Comparison of ENCODE assay signal across 15 cellular contexts in genomic region chr7:84237533-84238173, GRCh38. TPM values are rescaled to one million over a fixed set of nuclear protein-coding genes. Genes with fewer than 3 reads are reported as not detected.
A peak's percentile ranks its signal among the peaks of the same experiment; 100 is the strongest.
DNase-seq lines count a peak whose midpoint lies in the region; ATAC-seq and TF ChIP-seq lines count a peak whose summit lies in the region.
"Had no signal": no experiment of that assay in that cellular context is flagged by ENCODE, and none has a peak within 500 bp of the region (broad histone marks: within the 10 kb centered on the region; RNA-seq: fewer than 3 reads in every experiment).

No MANE protein-coding gene starts in this region.

- H3K4me2 ChIP-seq in BLaER1 treated with 17β-estradiol and CSF1 and Interleukin-3, amounts not matched to agents 10 nM and 100 nM = peak overlapping the region in 6 of 11 experiments; percentile 7 to 78 (median 56); a peak in 13 of 22 replicates
- H3K4me2 ChIP-seq: KMS-11 had no signal

- H3K27ac ChIP-seq in BLaER1 treated with 17β-estradiol and CSF1 and Interleukin-3, amounts not matched to agents 10 nM and 100 nM = peak overlapping the region in 5 of 11 experiments; percentile 23 to 80 (median 65); a peak in 9 of 22 replicates
- H3K27ac ChIP-seq in adrenal gland (no peak overlapping the region), ovary (no peak overlapping the region), heart left ventricle (no peak overlapping the region)
- H3K27ac ChIP-seq: KMS-11, lower lobe of right lung had no signal

- H3K4me1 ChIP-seq in BLaER1 treated with 17β-estradiol and CSF1 and Interleukin-3, amounts not matched to agents 10 nM and 100 nM = peaks cover 5 to 44% (median 25%) of the 10 kb centered on the region in 10 experiments; a peak in 19 of 20 replicates
- H3K4me1 ChIP-seq in adipocyte (ENCODE audit: control insufficient read depth, insufficient read depth, low read length) = peaks cover 2% of the 10 kb centered on the region
- no peaks in the 10 kb centered on the region for H3K4me1 ChIP-seq in adrenal gland (replicated peaks in 1 of 2)
- no peaks in the 10 kb centered on the region for H3K4me1 ChIP-seq in ovary (ENCODE audit: insufficient read depth)
- H3K4me1 ChIP-seq in heart left ventricle = peaks cover 0 to 9% (median 0%) of the 10 kb centered on the region in 12 donors
- H3K4me1 ChIP-seq: lower lobe of right lung had no signal

- 0 out of 22 replicates have a peak, but pooled peaks cover 0 to 5% (median 0%) of the 10 kb centered on the region in 11 experiments for H3K36me3 ChIP-seq in BLaER1 treated with 17β-estradiol and CSF1 and Interleukin-3, amounts not matched to agents 10 nM and 100 nM
- H3K36me3 ChIP-seq in adipocyte (ENCODE audit: control insufficient read depth, insufficient read depth, low read length, severe bottlenecking) (no peaks in the 10 kb centered on the region), kidney epithelial cell (ENCODE audit: control insufficient read depth, insufficient read depth, low read length) (no peaks in the 10 kb centered on the region), adrenal gland (replicated peaks in 1 of 2) (no peaks in the 10 kb centered on the region), ovary (no peaks in the 10 kb centered on the region), heart left ventricle (no peaks in the 10 kb centered on the region)
- H3K36me3 ChIP-seq: lower lobe of right lung had no signal

- peaks cover 0 to 33% (median 5%) of the 10 kb centered on the region in 11 experiments; a peak in 10 of 22 replicates for H3K9me3 ChIP-seq in BLaER1 treated with 17β-estradiol and CSF1 and Interleukin-3, amounts not matched to agents 10 nM and 100 nM (replicated peaks in 1 of 11)
- H3K9me3 ChIP-seq in adipocyte (ENCODE audit: control insufficient read depth, low read length) (no peaks in the 10 kb centered on the region), adrenal gland (replicated peaks in 1 of 3) (no peaks in the 10 kb centered on the region), ovary (no peaks in the 10 kb centered on the region), heart left ventricle (peaks cover 0 to 23% (median 0%) of the 10 kb centered on the region in 12 donors)
- H3K9me3 ChIP-seq: lower lobe of right lung had no signal

- peak overlapping the region in 2 of 11 experiments; percentile 17 to 55; a peak in 3 of 22 replicates for H3K9ac ChIP-seq in BLaER1 treated with 17β-estradiol and CSF1 and Interleukin-3, amounts not matched to agents 10 nM and 100 nM
- no peak overlapping the region for H3K9ac ChIP-seq in adipocyte (ENCODE audit: low read length)
- H3K9ac ChIP-seq: KMS-11 had no signal

- peak; percentile 72 for DNase-seq in adipocyte (ENCODE audit: low read depth)
- DNase-seq in kidney epithelial cell (ENCODE audit: low read depth) = peak; percentile 65
- no peak for DNase-seq in lower leg skin (ENCODE audit: low spot score in 2 of 2)
- DNase-seq in adrenal gland = no peak
- DNase-seq in ovary = no peak
- no peak for DNase-seq in heart left ventricle
- DNase-seq: DND-41; lower lobe of right lung; NCI-H524 treated with DMSO at 0.1 percent for 48 hours; small intestine; stimulated activated naive B cell treated with anti-CD40 and anti-IgM and Interleukin-4, amounts not matched to agents 10 μg/mL and 1 μg/mL and 100 μg/mL, for 72 hours; T-helper 9 cell had no signal

- WGBS in lower leg skin, 2 donors = 65 to 74% methylated on average over 1 of the region's 1 CpG
- WGBS in adrenal gland, 4 donors = 40 to 72% (median 55%) methylated on average over 1 of the region's 1 CpG
- 88 to 94% (median 91%) methylated on average over 1 of the region's 1 CpG for WGBS in ovary, 3 donors
- 86 to 92% (median 88%) methylated on average over 1 of the region's 1 CpG for WGBS in heart left ventricle, 4 donors

- no peak for TF ChIP-seq CTCF in kidney epithelial cell (IDR thresholded peaks at IDR 0.05; ENCODE audit: insufficient read depth, low read length, poor library complexity, severe bottlenecking)
- no peak for TF ChIP-seq CTCF in lower leg skin (IDR thresholded peaks at IDR 0.05)
- TF ChIP-seq CTCF in adrenal gland (IDR thresholded peaks at IDR 0.05) = no peak
- TF ChIP-seq CTCF in ovary (IDR thresholded peaks at IDR 0.05) = no peak
- TF ChIP-seq CTCF in heart left ventricle (IDR thresholded peaks at IDR 0.05) = no peak

- no peaks in the 10 kb centered on the region for H4K20me1 ChIP-seq in BLaER1 treated with 17β-estradiol and CSF1 and Interleukin-3, amounts not matched to agents 10 nM and 100 nM

- H3K27me3 ChIP-seq in BLaER1 treated with 17β-estradiol and CSF1 and Interleukin-3, amounts not matched to agents 10 nM and 100 nM = no peaks in the 10 kb centered on the region
- H3K27me3 ChIP-seq in adipocyte (replicated peaks; ENCODE audit: control insufficient read depth, insufficient read depth, low read length) (no peaks in the 10 kb centered on the region), kidney epithelial cell (ENCODE audit: control insufficient read depth, insufficient read depth, low read length) (no peaks in the 10 kb centered on the region), adrenal gland (no peaks in the 10 kb centered on the region), ovary (no peaks in the 10 kb centered on the region), heart left ventricle (no peaks in the 10 kb centered on the region)

- intact Hi-C loops in lower leg skin (cut with DNase I; ENCODE audit: low total_unique reads) = no loop called here
- intact Hi-C loops in adrenal gland (cut with DNase I) = no loop called here
- intact Hi-C loops in ovary (cut with DNase I) = no loop called here
- intact Hi-C loops in heart left ventricle (cut with DNase I) = no loop called here

- TF ChIP-seq EP300 in ovary (IDR thresholded peaks at IDR 0.05) = no peak

- no peak overlapping the region for H3K4me3 ChIP-seq in BLaER1 treated with 17β-estradiol and CSF1 and Interleukin-3, amounts not matched to agents 10 nM and 100 nM
- H3K4me3 ChIP-seq in adipocyte (ENCODE audit: low read length) = no peak overlapping the region
- H3K4me3 ChIP-seq in kidney epithelial cell (ENCODE audit: low read depth, low read length) = no peak overlapping the region
- no peak overlapping the region for H3K4me3 ChIP-seq in lower leg skin (ENCODE audit: low read depth, poor library complexity, severe bottlenecking)
- H3K4me3 ChIP-seq in adrenal gland = no peak overlapping the region
- H3K4me3 ChIP-seq in ovary = no peak overlapping the region
- H3K4me3 ChIP-seq in heart left ventricle = no peak overlapping the region
- H3K4me3 ChIP-seq: lower lobe of right lung had no signal

- ATAC-seq in HG02981 (IDR thresholded peaks at IDR 0.05; ENCODE audit: unreplicated experiment) = peak; percentile 67
- ATAC-seq in heart left ventricle = no peak
- ATAC-seq: lower lobe of right lung; stimulated activated naive B cell treated with anti-CD40 and anti-IgM and Interleukin-4, amounts not matched to agents 10 μg/mL and 1 μg/mL and 100 μg/mL, for 72 hours had no signal

- TF ChIP-seq POLR2A in lower leg skin (IDR thresholded peaks at IDR 0.05) (no peak), adrenal gland (IDR thresholded peaks at IDR 0.05) (no peak), ovary (IDR thresholded peaks at IDR 0.05) (no peak), heart left ventricle (IDR thresholded peaks at IDR 0.05) (no peak)

RNA-seq across cellular contexts. Expression of gene SEMA3A, which starts 43.1 kb away (rescaled TPM):
- total RNA-seq in kidney epithelial cell (6.2 and 6.8 TPM in 2 replicates), lower leg skin (1 to 10 TPM in 3 of 4 donors, under 1 TPM in 1; 0.19 to 1.6 (median 1.4) TPM), adrenal gland (10 to 100 TPM in 1 of 8 donors, 1 to 10 TPM in 5, under 1 TPM in 2; 0.69 to 14.7 (median 1.6) TPM), ovary (1 to 10 TPM in 6 of 7 donors, under 1 TPM in 1; 0.76 to 6.3 (median 2.2) TPM), heart left ventricle (1 to 10 TPM in 8 of 9 donors, under 1 TPM in 1; 0.32 to 6.6 (median 1.5) TPM)
- polyA plus RNA-seq in adrenal gland (under 1 TPM; 0.24 to 0.53 (median 0.24) TPM), ovary (10 to 100 TPM in 1 of 2 donors, under 1 TPM in 1; 0.82 to 23.0 TPM), heart left ventricle (under 1 TPM; 0.30 to 0.39 TPM)

Comparison
In these comparisons a context has a peak if more than half of its experiments do, and no peak if none do; other contexts are left out.
1. DNase-seq: peak in adipocyte (single experiment) and kidney epithelial cell (single experiment); none in lower leg skin (0 of 2), adrenal gland (0 of 7), ovary (0 of 5) and heart left ventricle (0 of 5).